ENCODE assay signal across 14 cellular contexts in genomic region chr5:149417714-149418368, GRCh38. TPM values are rescaled to one million over a fixed set of nuclear protein-coding genes. Genes with fewer than 3 reads are reported as not detected.
DNase-seq lines count a peak whose midpoint lies in the region; ATAC-seq, FAIRE-seq and TF ChIP-seq lines count a peak whose summit lies in the region.
"Had no signal": no experiment of that assay in that cellular context is flagged by ENCODE, and none has a peak within 500 bp of the region (broad histone marks: within the 10 kb centered on the region; RNA-seq: fewer than 3 reads in every experiment).

No MANE protein-coding gene starts in this region.

- FAIRE-seq in pancreas (lab: Jason Lieb, UNC) = no peak

- H3K27me3 ChIP-seq in GM23338 (ENCODE audit: insufficient read depth) = no peaks in the 10 kb centered on the region
- peaks cover 0 to 8% (median 0%) of the 10 kb centered on the region in 7 donors for H3K27me3 ChIP-seq in spleen (replicated peaks in 1 of 7)
- H3K27me3 ChIP-seq in pancreas = no peaks in the 10 kb centered on the region

- no peaks in the 10 kb centered on the region for H4K20me1 ChIP-seq in GM23338 (replicated peaks; ENCODE audit: insufficient read depth)

- H3K4me1 Mint-ChIP-seq in GM23338 (peaks cover 33% of the 10 kb centered on the region), mesothelial cell of epicardium (peaks cover 74% of the 10 kb centered on the region)

- DNase-seq in GM23338 (ENCODE audit: low spot score) (no peak), caudate nucleus (lab: John Stamatoyannopoulos, UW) (no peak), mesothelial cell of epicardium (ENCODE audit: low spot score in 2 of 2, unreplicated experiment in 2 of 2) (no peak), spleen (peak; percentile 27), pancreas (no peak), HCEC 1CT (no peak)
- DNase-seq: activated CD4-positive, alpha-beta T cell treated with anti-CD3 and anti-CD28 coated beads for 48 hours; activated T-cell treated with anti-CD3 and anti-CD28 coated beads for 4 hours; NCI-H1092; NCI-H2171 treated with DMSO at 0.1 percent for 48 hours; stimulated activated naive CD4-positive, alpha-beta T cell treated with Interleukin-2 at 50 U/mL for 16 hours had no signal

- H3K27ac Mint-ChIP-seq in GM23338 (no peak overlapping the region), mesothelial cell of epicardium (peak overlapping the region; percentile 87)
- H3K27ac Mint-ChIP-seq: T-helper 2 cell treated with Interferon-gamma antibody and Interleukin-4, amounts not matched to agents 5 μg/mL and 100 μg/mL, for 36 hours had no signal

- no peaks in the 10 kb centered on the region for H3K79me2 ChIP-seq in GM23338 (replicated peaks; ENCODE audit: insufficient read depth)

- H3K36me3 Mint-ChIP-seq in GM23338 (ENCODE audit: low read depth) = no peaks in the 10 kb centered on the region
- H3K36me3 Mint-ChIP-seq in mesothelial cell of epicardium = no peaks in the 10 kb centered on the region

- H3K36me3 ChIP-seq in GM23338 (ENCODE audit: insufficient read depth) (no peaks in the 10 kb centered on the region), spleen (peaks cover 0 to 24% (median 0%) of the 10 kb centered on the region in 6 donors), pancreas (no peaks in the 10 kb centered on the region)

- peak overlapping the region; percentile 84 for H2AFZ ChIP-seq in GM23338

- H3K27ac ChIP-seq in GM23338 (ENCODE audit: low read depth) (no peak overlapping the region), caudate nucleus (ENCODE audit: low read depth, low read length) (peak overlapping the region; percentile 40), spleen (peak overlapping the region in 7 of 8 donors; percentile 37 to 82 (median 62)), pancreas (no peak overlapping the region)

- peaks cover 9% of the 10 kb centered on the region for H3K27me3 Mint-ChIP-seq in GM23338 (ENCODE audit: insufficient read depth, low read depth, poor library complexity)
- H3K27me3 Mint-ChIP-seq in mesothelial cell of epicardium (ENCODE audit: low read depth) = no peaks in the 10 kb centered on the region

- H3K9me3 Mint-ChIP-seq in GM23338 (no peaks in the 10 kb centered on the region), mesothelial cell of epicardium (no peaks in the 10 kb centered on the region)
- H3K9me3 Mint-ChIP-seq: T-helper 2 cell treated with Interferon-gamma antibody and Interleukin-4, amounts not matched to agents 5 μg/mL and 100 μg/mL, for 36 hours had no signal

- 0 out of 2 replicates have a peak, but pooled peaks cover 3% of the 10 kb centered on the region for H3F3A ChIP-seq in GM23338 (replicated peaks; ENCODE audit: low read depth)

- no peaks in the 10 kb centered on the region for H3K9me2 ChIP-seq in GM23338 (ENCODE audit: insufficient read depth)

- no peak overlapping the region for H3K4me3 Mint-ChIP-seq in GM23338
- H3K4me3 Mint-ChIP-seq in mesothelial cell of epicardium = no peak overlapping the region
- H3K4me3 Mint-ChIP-seq: T-helper 2 cell treated with Interferon-gamma antibody and Interleukin-4, amounts not matched to agents 5 μg/mL and 100 μg/mL, for 36 hours had no signal

- H3K4me2 ChIP-seq in GM23338 = peak overlapping the region; percentile 65

- ATAC-seq in GM23338 (no peak), pancreas (no peak), GM18502 (IDR thresholded peaks at IDR 0.05; ENCODE audit: poor library complexity, unreplicated experiment) (no peak), HG02870 (IDR thresholded peaks at IDR 0.05; ENCODE audit: unreplicated experiment) (no peak)

- H3K4me1 ChIP-seq in GM23338 (ENCODE audit: insufficient read depth) (peaks cover 14% of the 10 kb centered on the region), spleen (peaks cover 6 to 81% (median 34%) of the 10 kb centered on the region in 6 donors), pancreas (no peaks in the 10 kb centered on the region)

- H3K4me3 ChIP-seq in GM23338 (no peak overlapping the region), spleen (no peak overlapping the region), pancreas (no peak overlapping the region)

- 73 to 83% (median 76%) methylated on average over 8 to 9 of the region's 9 CpGs for WGBS in spleen, 5 donors
- whole genome bisulfite sequencing in pancreas, 2 donors = 77 to 80% methylated on average over 9 of the region's 9 CpGs

- H3K9me3 ChIP-seq in spleen (no peaks in the 10 kb centered on the region), pancreas (no peaks in the 10 kb centered on the region)

- TF ChIP-seq CTCF in GM23338 (conservative IDR thresholded peaks at IDR 0.05; ENCODE audit: low read depth in 2 of 2) (no peak), mesothelial cell of epicardium (IDR thresholded peaks at IDR 0.05; ENCODE audit: unreplicated experiment) (no peak), spleen (IDR thresholded peaks at IDR 0.05 in 8 of 11, conservative IDR thresholded peaks at IDR 0.05 in 3 of 11) (no peak), pancreas (IDR thresholded peaks at IDR 0.05) (no peak)

- no peak for TF ChIP-seq POLR2A in spleen (IDR thresholded peaks at IDR 0.05)

- intact Hi-C loops in spleen (cut with DNase I; ENCODE audit: low total_unique reads) (no loop called here), pancreas (cut with DNase I) (no loop called here)

TF ChIP-seq in GM23338, 12 proteins besides CTCF, POLR2A, EP300 and RAD21 (continues in another document):
- TF ChIP-seq STAT1 (IDR thresholded peaks at IDR 0.05; ENCODE audit: unreplicated experiment) = no peak
- TF ChIP-seq ETS1 (IDR thresholded peaks at IDR 0.05) = no peak
- no peak for TF ChIP-seq EZH2 (IDR thresholded peaks at IDR 0.05; ENCODE audit: low read depth, unreplicated experiment)
- no peak for TF ChIP-seq POLR2AphosphoS5 (IDR thresholded peaks at IDR 0.05; ENCODE audit: low read depth)
- no peak for TF ChIP-seq REST (IDR thresholded peaks at IDR 0.05; ENCODE audit: unreplicated experiment)
- no peak for TF ChIP-seq ZNF331 (CRISPR knock-in tag; IDR thresholded peaks at IDR 0.05; ENCODE audit: low read depth)
- TF ChIP-seq NANOG (IDR thresholded peaks at IDR 0.05; ENCODE audit: borderline replicate concordance) = no peak
- no peak for TF ChIP-seq ZNF114 (CRISPR knock-in tag; IDR thresholded peaks at IDR 0.05)

RNA-seq across cellular contexts. Expression of gene IL17B, which starts 38.7 kb away (rescaled TPM):
- not detected in 2 replicates for total RNA-seq in GM23338 (2014; rRNA removed; shearing (Covaris generic))
- not detected in 2 replicates for polyA plus RNA-seq in GM23338 (2016; fragmentation: Nextera tagmentation; extraction: Ambion mirVana)
- 0.34 TPM in 1 of 3 replicates, not detected in the others for total RNA-seq in mesothelial cell of epicardium
- 1 to 10 TPM in 2 of 7 donors, under 1 TPM in 1, not detected in 4; 0.57 to 1.4 (median 1.1) TPM for total RNA-seq in spleen
- polyA plus RNA-seq in spleen = under 1 TPM; 0.30 to 0.62 (median 0.38) TPM
- total RNA-seq in pancreas = not detected
- polyA plus RNA-seq in pancreas = not detected

RNA-seq across cellular contexts. Expression of gene PCYOX1L, which starts 60.0 kb away (rescaled TPM):
- 10.6 and 14.7 TPM in 2 replicates for total RNA-seq in GM23338 (2014; rRNA removed; shearing (Covaris generic))
- 5.9 and 6.7 TPM in 2 replicates for polyA plus RNA-seq in GM23338 (2016; fragmentation: Nextera tagmentation; extraction: Ambion mirVana)
- 23.2 to 23.6 TPM (median 23.5 TPM) in 3 replicates for total RNA-seq in mesothelial cell of epicardium
- total RNA-seq in spleen = 10 to 100 TPM in 1 of 7 donors, 1 to 10 TPM in 6; 5.4 to 13.0 (median 7.8) TPM
- polyA plus RNA-seq in spleen = 10 to 100 TPM in 1 of 3 donors, 1 to 10 TPM in 2; 6.8 to 11.7 (median 8.1) TPM
- total RNA-seq in pancreas = 1 to 10 TPM; 2.1 to 7.2 (median 3.1) TPM
- 10 to 100 TPM in 1 of 2 donors, 1 to 10 TPM in 1; 5.8 to 11.5 TPM for polyA plus RNA-seq in pancreas

Comparison
In these comparisons a context has a peak if more than half of its experiments do, and no peak if none do; other contexts are left out.
1. H3K27ac ChIP-seq: peak in caudate nucleus (single experiment) and spleen (7 of 8); none in GM23338 (single experiment) and pancreas (0 of 4).